9 cellular contexts compared by ENCODE assay signal in genomic region chr6:13681305-13682061, GRCh38. TPM values are rescaled to one million over a fixed set of nuclear protein-coding genes. Genes with fewer than 3 reads are reported as not detected.
DNase-seq lines count a peak whose midpoint lies in the region; ATAC-seq lines count a peak whose summit lies in the region.
"Had no signal": no experiment of that assay in that cellular context is flagged by ENCODE, and none has a peak within 500 bp of the region (broad histone marks: within the 10 kb centered on the region; RNA-seq: fewer than 3 reads in every experiment).

No MANE protein-coding gene starts in this region.

- peaks cover 5% of the 10 kb centered on the region for H3K9me3 Mint-ChIP-seq in activated naive CD4-positive, alpha-beta T cell treated with anti-CD3 and anti-CD28 coated beads, Interleukin-2, amount 50 U/mL, for 24 hours
- H3K9me3 Mint-ChIP-seq in activated T-helper 1 cell treated with anti-CD3 and anti-CD28 coated beads, Interleukin-12 subunit alpha, Interleukin-12 subunit beta, Interleukin-2, Interleukin-4 antibody, amounts not matched to agents 30 ng/mL and 10 ng/mL and 1 ng/mL, durations not matched to agents 14 hours and 24 hours and 36 hours = peaks cover 14% of the 10 kb centered on the region
- peaks cover 6 to 20% of the 10 kb centered on the region in 2 donors for H3K9me3 Mint-ChIP-seq in stimulated activated naive CD8-positive, alpha-beta T cell treated with anti-CD3 and anti-CD28 coated beads, Interleukin-15, amount 100 ng/mL, for 72 hours

- intact Hi-C loops in activated T-helper 1 cell treated with anti-CD3 and anti-CD28 coated beads, Interleukin-12 subunit alpha, Interleukin-12 subunit beta, Interleukin-2, Interleukin-4 antibody, amounts not matched to agents 30 ng/mL and 10 ng/mL and 1 ng/mL, durations not matched to agents 14 hours and 24 hours and 36 hours (cut with micrococcal nuclease) = loop anchor here (2.0 kb wide), 1 partner anchor 15 kb away; no protein-coding TSS in a partner anchor

- peak overlapping the region; percentile 83 for H3K27ac Mint-ChIP-seq in activated naive CD4-positive, alpha-beta T cell treated with anti-CD3 and anti-CD28 coated beads, Interleukin-2, amount 50 U/mL, for 24 hours
- H3K27ac Mint-ChIP-seq in activated T-helper 1 cell treated with anti-CD3 and anti-CD28 coated beads, Interleukin-12 subunit alpha, Interleukin-12 subunit beta, Interleukin-2, Interleukin-4 antibody, amounts not matched to agents 30 ng/mL and 10 ng/mL and 1 ng/mL, durations not matched to agents 14 hours and 24 hours and 36 hours = peak overlapping the region; percentile 57
- H3K27ac Mint-ChIP-seq in stimulated activated naive CD8-positive, alpha-beta T cell treated with anti-CD3 and anti-CD28 coated beads, Interleukin-15, amount 100 ng/mL, for 72 hours = peak overlapping the region; percentile 81 to 83

- no peaks in the 10 kb centered on the region for H3K27me3 Mint-ChIP-seq in activated naive CD4-positive, alpha-beta T cell treated with anti-CD3 and anti-CD28 coated beads, Interleukin-2, amount 50 U/mL, for 24 hours
- no peaks in the 10 kb centered on the region for H3K27me3 Mint-ChIP-seq in activated T-helper 1 cell treated with anti-CD3 and anti-CD28 coated beads, Interleukin-12 subunit alpha, Interleukin-12 subunit beta, Interleukin-2, Interleukin-4 antibody, amounts not matched to agents 30 ng/mL and 10 ng/mL and 1 ng/mL, durations not matched to agents 14 hours and 24 hours and 36 hours (ENCODE audit: insufficient read depth)
- no peaks in the 10 kb centered on the region for H3K27me3 Mint-ChIP-seq in stimulated activated naive CD8-positive, alpha-beta T cell treated with anti-CD3 and anti-CD28 coated beads, Interleukin-15, amount 100 ng/mL, for 72 hours

- peaks cover 27% of the 10 kb centered on the region for H3K36me3 Mint-ChIP-seq in activated naive CD4-positive, alpha-beta T cell treated with anti-CD3 and anti-CD28 coated beads, Interleukin-2, amount 50 U/mL, for 24 hours
- H3K36me3 Mint-ChIP-seq in activated T-helper 1 cell treated with anti-CD3 and anti-CD28 coated beads, Interleukin-12 subunit alpha, Interleukin-12 subunit beta, Interleukin-2, Interleukin-4 antibody, amounts not matched to agents 30 ng/mL and 10 ng/mL and 1 ng/mL, durations not matched to agents 14 hours and 24 hours and 36 hours (ENCODE audit: low read depth) = peaks cover 27% of the 10 kb centered on the region

- ATAC-seq in stimulated activated naive CD8-positive, alpha-beta T cell treated with anti-CD3 and anti-CD28 coated beads, Interleukin-15, amount 100 ng/mL, for 72 hours = peak; percentile 87

- peaks cover 65% of the 10 kb centered on the region for H3K4me1 Mint-ChIP-seq in activated naive CD4-positive, alpha-beta T cell treated with anti-CD3 and anti-CD28 coated beads, Interleukin-2, amount 50 U/mL, for 24 hours
- H3K4me1 Mint-ChIP-seq in activated T-helper 1 cell treated with anti-CD3 and anti-CD28 coated beads, Interleukin-12 subunit alpha, Interleukin-12 subunit beta, Interleukin-2, Interleukin-4 antibody, amounts not matched to agents 30 ng/mL and 10 ng/mL and 1 ng/mL, durations not matched to agents 14 hours and 24 hours and 36 hours (ENCODE audit: low read depth) = peaks cover 39% of the 10 kb centered on the region
- peaks cover 62% of the 10 kb centered on the region for H3K4me1 Mint-ChIP-seq in stimulated activated naive CD8-positive, alpha-beta T cell treated with anti-CD3 and anti-CD28 coated beads, Interleukin-15, amount 100 ng/mL, for 72 hours

- no peak for DNase-seq in activated naive CD4-positive, alpha-beta T cell treated with Interleukin-2 at 50 U/mL for 16 hours
- DNase-seq in KG1 (lab: John Stamatoyannopoulos, UW) = peak; percentile 49
- no peak for DNase-seq in activated T-helper 1 cell treated with anti-CD3 and anti-CD28 coated beads, Interleukin-12 subunit alpha, Interleukin-12 subunit beta, Interleukin-2, Interleukin-4 antibody, amounts not matched to agents 30 ng/mL and 10 ng/mL and 1 ng/mL, durations not matched to agents 14 hours and 24 hours and 36 hours (ENCODE audit: low spot score)
- DNase-seq in stimulated activated naive CD8-positive, alpha-beta T cell treated with anti-CD3 and anti-CD28 coated beads, Interleukin-15, amount 100 ng/mL, for 72 hours = peak in 1 of 2 donors; percentile 15
- DNase-seq in COLO668 (lab: John Stamatoyannopoulos, UW; ENCODE audit: unreplicated experiment) = no peak
- no peak for DNase-seq in amniotic stem cell (lab: John Stamatoyannopoulos, UW)
- no peak for DNase-seq in activated effector memory CD4-positive, alpha-beta T cell treated with anti-CD3 and anti-CD28 coated beads, Interleukin-2, amount 50 U/mL, for 16 hours
- DNase-seq: NCI-H526 had no signal

- H3K4me3 Mint-ChIP-seq in activated naive CD4-positive, alpha-beta T cell treated with anti-CD3 and anti-CD28 coated beads, Interleukin-2, amount 50 U/mL, for 24 hours = peak overlapping the region; percentile 72
- peak overlapping the region; percentile 29 for H3K4me3 Mint-ChIP-seq in activated T-helper 1 cell treated with anti-CD3 and anti-CD28 coated beads, Interleukin-12 subunit alpha, Interleukin-12 subunit beta, Interleukin-2, Interleukin-4 antibody, amounts not matched to agents 30 ng/mL and 10 ng/mL and 1 ng/mL, durations not matched to agents 14 hours and 24 hours and 36 hours
- peak overlapping the region; percentile 65 to 66 for H3K4me3 Mint-ChIP-seq in stimulated activated naive CD8-positive, alpha-beta T cell treated with anti-CD3 and anti-CD28 coated beads, Interleukin-15, amount 100 ng/mL, for 72 hours

RNA-seq across cellular contexts. Expression of gene RANBP9, which starts 30.2 kb away (rescaled TPM):
- total RNA-seq in activated T-helper 1 cell treated with anti-CD3 and anti-CD28 coated beads, Interleukin-12 subunit alpha, Interleukin-12 subunit beta, Interleukin-2, Interleukin-4 antibody, amounts not matched to agents 30 ng/mL and 10 ng/mL and 1 ng/mL, durations not matched to agents 14 hours and 24 hours and 36 hours = 58.4 and 60.1 TPM in 2 replicates
